In the genomic region with DNA sequence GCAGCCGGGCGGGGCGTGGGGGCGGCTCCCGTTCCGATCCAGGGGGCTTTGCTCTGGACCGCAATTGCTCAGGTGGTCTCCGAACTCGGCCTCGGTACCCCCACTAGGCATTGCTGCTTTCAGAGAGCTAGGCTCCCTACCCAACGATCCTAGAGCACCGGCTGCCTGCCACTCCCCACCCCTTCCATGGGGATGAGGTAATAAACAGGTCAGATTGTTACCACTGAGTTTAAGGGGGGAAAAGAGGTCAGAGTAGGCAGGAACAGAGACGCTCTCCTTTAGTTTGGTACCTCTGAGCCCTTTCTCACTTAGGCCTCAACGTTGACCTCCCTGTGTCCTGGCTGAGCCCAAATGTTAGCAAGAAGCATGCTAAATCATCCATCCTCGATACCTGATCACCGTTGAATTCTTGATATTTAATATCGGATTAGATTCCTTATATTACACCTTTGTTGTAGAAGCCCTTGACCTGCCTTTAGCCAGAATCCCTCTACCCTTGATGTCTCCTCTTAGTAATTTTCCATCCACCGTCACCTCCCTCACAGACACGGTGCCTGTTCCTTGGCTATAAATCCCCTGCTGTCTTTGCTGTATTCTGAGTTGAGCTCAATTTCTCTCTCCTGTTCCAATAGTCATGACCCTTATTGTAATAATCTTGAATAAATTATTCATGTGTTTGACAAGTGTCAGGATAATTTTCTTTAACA, we compare ENCODE assay signal across 1 cellular context.
TF ChIP-seq lines count a peak whose summit lies in the region.

No MANE protein-coding gene starts in this region.

TF ChIP-seq in K562, 482 proteins besides CTCF, POLR2A, EP300 and RAD21 (continued from another document):
- TF ChIP-seq, protein P1, sequence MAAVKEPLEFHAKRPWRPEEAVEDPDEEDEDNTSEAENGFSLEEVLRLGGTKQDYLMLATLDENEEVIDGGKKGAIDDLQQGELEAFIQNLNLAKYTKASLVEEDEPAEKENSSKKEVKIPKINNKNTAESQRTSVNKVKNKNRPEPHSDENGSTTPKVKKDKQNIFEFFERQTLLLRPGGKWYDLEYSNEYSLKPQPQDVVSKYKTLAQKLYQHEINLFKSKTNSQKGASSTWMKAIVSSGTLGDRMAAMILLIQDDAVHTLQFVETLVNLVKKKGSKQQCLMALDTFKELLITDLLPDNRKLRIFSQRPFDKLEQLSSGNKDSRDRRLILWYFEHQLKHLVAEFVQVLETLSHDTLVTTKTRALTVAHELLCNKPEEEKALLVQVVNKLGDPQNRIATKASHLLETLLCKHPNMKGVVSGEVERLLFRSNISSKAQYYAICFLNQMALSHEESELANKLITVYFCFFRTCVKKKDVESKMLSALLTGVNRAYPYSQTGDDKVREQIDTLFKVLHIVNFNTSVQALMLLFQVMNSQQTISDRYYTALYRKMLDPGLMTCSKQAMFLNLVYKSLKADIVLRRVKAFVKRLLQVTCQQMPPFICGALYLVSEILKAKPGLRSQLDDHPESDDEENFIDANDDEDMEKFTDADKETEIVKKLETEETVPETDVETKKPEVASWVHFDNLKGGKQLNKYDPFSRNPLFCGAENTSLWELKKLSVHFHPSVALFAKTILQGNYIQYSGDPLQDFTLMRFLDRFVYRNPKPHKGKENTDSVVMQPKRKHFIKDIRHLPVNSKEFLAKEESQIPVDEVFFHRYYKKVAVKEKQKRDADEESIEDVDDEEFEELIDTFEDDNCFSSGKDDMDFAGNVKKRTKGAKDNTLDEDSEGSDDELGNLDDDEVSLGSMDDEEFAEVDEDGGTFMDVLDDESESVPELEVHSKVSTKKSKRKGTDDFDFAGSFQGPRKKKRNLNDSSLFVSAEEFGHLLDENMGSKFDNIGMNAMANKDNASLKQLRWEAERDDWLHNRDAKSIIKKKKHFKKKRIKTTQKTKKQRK (IDR thresholded peaks at IDR 0.05; ENCODE audit: borderline replicate concordance, low read depth, low read length): no peak
- TF ChIP-seq DPF2 (IDR thresholded peaks at IDR 0.05): no peak
- TF ChIP-seq, protein P2, sequence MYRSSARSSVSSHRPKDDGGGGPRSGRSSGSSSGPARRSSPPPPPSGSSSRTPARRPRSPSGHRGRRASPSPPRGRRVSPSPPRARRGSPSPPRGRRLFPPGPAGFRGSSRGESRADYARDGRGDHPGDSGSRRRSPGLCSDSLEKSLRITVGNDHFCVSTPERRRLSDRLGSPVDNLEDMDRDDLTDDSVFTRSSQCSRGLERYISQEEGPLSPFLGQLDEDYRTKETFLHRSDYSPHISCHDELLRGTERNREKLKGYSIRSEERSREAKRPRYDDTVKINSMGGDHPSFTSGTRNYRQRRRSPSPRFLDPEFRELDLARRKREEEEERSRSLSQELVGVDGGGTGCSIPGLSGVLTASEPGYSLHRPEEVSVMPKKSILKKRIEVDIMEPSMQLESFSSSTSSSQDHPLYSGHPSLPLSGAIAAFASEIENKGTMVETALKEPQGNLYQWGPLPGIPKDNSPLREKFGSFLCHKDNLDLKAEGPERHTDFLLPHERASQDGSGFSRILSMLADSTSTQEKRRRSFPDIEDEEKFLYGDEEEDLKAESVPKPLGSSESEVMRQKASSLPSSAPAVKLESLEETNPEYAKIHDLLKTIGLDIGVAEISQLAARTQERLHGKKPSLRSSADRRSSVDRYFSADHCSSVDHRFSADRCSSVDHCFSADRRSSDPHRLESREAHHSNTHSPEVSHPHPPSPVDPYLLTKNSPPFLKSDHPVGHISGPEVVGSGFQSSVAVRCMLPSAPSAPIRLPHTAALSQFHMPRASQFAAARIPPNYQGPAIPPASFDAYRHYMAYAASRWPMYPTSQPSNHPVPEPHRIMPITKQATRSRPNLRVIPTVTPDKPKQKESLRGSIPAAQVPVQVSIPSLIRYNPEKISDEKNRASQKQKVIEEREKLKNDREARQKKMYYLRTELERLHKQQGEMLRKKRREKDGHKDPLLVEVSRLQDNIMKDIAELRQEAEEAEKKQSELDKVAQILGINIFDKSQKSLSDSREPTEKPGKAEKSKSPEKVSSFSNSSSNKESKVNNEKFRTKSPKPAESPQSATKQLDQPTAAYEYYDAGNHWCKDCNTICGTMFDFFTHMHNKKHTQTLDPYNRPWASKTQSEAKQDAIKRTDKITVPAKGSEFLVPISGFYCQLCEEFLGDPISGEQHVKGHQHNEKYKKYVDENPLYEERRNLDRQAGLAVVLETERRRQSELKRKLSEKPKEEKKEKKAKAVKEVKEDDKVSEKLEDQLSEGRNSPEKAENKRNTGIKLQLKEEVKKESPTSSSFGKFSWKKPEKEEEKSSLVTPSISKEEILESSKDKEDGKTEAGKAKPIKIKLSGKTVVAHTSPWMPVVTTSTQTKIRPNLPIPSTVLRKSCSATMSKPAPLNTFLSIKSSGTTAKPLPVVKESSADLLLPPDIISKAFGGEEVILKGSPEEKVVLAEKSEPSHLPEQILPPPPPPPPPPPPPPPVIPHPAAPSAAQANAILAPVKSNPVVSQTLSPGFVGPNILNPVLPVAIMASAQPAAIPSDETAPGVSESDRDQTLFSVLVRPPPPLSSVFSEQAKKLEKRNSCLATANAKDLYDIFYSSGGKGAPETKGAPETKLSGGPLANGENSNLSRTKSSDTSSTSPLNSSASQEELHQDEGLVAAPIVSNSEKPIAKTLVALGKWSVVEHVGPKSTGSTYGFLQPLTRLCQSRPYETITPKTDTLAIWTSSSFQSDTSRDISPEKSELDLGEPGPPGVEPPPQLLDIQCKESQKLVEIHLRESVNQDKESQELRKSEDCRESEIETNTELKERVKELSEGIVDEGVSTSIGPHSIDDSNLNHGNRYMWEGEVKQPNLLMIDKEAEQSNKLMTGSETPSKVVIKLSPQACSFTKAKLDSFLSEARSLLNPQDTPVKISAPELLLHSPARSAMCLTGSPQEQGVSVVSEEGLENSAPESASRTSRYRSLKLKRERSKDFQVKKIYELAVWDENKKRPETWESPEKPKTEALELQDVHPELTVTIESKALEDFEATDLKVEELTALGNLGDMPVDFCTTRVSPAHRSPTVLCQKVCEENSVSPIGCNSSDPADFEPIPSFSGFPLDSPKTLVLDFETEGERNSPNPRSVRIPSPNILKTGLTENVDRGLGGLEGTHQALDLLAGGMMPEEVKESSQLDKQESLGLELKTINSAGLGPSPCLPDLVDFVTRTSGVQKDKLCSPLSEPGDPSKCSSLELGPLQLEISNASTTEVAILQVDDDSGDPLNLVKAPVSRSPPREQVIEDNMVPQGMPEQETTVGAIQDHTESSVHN (IDR thresholded peaks at IDR 0.05; ENCODE audit: borderline replicate concordance in 1 of 2, low read depth in 1 of 2): no peak
